In the genomic region with DNA sequence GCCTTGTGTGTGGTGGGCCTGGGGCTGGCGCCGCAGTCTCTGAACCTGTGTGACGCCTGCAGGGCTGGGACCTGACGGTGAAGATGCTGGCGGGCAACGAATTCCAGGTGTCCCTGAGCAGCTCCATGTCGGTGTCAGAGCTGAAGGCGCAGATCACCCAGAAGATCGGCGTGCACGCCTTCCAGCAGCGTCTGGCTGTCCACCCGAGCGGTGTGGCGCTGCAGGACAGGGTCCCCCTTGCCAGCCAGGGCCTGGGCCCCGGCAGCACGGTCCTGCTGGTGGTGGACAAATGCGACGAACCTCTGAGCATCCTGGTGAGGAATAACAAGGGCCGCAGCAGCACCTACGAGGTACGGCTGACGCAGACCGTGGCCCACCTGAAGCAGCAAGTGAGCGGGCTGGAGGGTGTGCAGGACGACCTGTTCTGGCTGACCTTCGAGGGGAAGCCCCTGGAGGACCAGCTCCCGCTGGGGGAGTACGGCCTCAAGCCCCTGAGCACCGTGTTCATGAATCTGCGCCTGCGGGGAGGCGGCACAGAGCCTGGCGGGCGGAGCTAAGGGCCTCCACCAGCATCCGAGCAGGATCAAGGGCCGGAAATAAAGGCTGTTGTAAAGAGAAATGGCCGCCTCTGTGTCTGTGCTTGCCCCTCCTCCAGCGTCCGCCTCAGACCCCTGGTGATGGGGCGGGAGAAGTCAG, we compare ENCODE assay signal across 6 cellular contexts. TPM values are rescaled to one million over a fixed set of nuclear protein-coding genes. Genes with fewer than 3 reads are reported as not detected.
DNase-seq lines count a peak whose midpoint lies in the region; ATAC-seq, FAIRE-seq and TF ChIP-seq lines count a peak whose summit lies in the region.

No MANE protein-coding gene starts in this region.

- H3K4me3 Mint-ChIP-seq in H9 = peak overlapping the region; percentile 79 to 85
- peak overlapping the region; percentile 93 for H3K4me3 Mint-ChIP-seq in activated CD8-positive, alpha-beta T cell treated with anti-CD3 and anti-CD28 coated beads for 36 hours

- CTCF ChIA-PET in activated CD8-positive, alpha-beta T cell treated with anti-CD3 and anti-CD28 coated beads for 36 hours (lab: Charles Lee) = interaction anchor here (0.8 to 3.5 kb wide), 10 partner anchors 12 to 385 kb away, joined by 3 to 37 read pairs (median 4); partner anchors contain the start of genes CCNL2, HES4 and PERM1

- no peak overlapping the region for H2AK5ac ChIP-seq in H9 (ENCODE audit: insufficient read length, low read length)

- no peak overlapping the region for H3K9ac ChIP-seq in H9 (ENCODE audit: extremely low read depth, insufficient read length, low read length)
- peak overlapping the region; percentile 87 to 89 for H3K9ac ChIP-seq in kidney (ENCODE audit: low read length in 2 of 2)

- H2BK120ac ChIP-seq in H9 (ENCODE audit: low read depth, low read length, poor library complexity, severe bottlenecking) = no peak overlapping the region

- H3K27me3 Mint-ChIP-seq in H9 (ENCODE audit: low read depth) = peaks cover 15% of the 10 kb centered on the region
- no peaks in the 10 kb centered on the region for H3K27me3 Mint-ChIP-seq in activated CD8-positive, alpha-beta T cell treated with anti-CD3 and anti-CD28 coated beads for 36 hours

- no peak overlapping the region for H2BK15ac ChIP-seq in H9 (ENCODE audit: low read depth, low read length)

- no peaks in the 10 kb centered on the region for H3K36me3 ChIP-seq in kidney (ENCODE audit: control insufficient read depth in 1 of 2, insufficient read depth in 2 of 2, low read length in 2 of 2)

- H3K4me1 ChIP-seq in H9 (ENCODE audit: insufficient read depth, low read length) = no peaks in the 10 kb centered on the region
- peaks cover 0 to 6% of the 10 kb centered on the region in 2 donors for H3K4me1 ChIP-seq in kidney (ENCODE audit: control insufficient read depth in 1 of 2, insufficient read depth in 1 of 2, low read depth in 1 of 2, low read length in 2 of 2)

- DNase-seq in H9 (peak; percentile 59), kidney (peak; percentile 85), pons (ENCODE audit: low spot score) (no peak), Kasumi-1 (lab: John Stamatoyannopoulos, UW) (no peak)
- DNase-seq in activated CD8-positive, alpha-beta T cell treated with anti-CD3 and anti-CD28 coated beads for 36 hours = peak; percentile 67

- H3K9me3 ChIP-seq in H9 (ENCODE audit: control insufficient read depth, low read depth, low read length) (no peaks in the 10 kb centered on the region), kidney (ENCODE audit: control insufficient read depth in 1 of 2, low read length in 2 of 2) (no peaks in the 10 kb centered on the region)

- H3K14ac ChIP-seq in H9 (ENCODE audit: insufficient read depth, low read length) = peak overlapping the region; percentile 77

- no CpG with 5 or more reads among the region's 41 CpGs for WGBS in H9 (ENCODE audit: extremely low coverage, insufficient read length, low lambda C conversion rate)

- no peak overlapping the region for H2BK12ac ChIP-seq in H9 (ENCODE audit: insufficient read length, low read depth, low read length)

- TF ChIP-seq CTCF in H9 (conservative IDR thresholded peaks at IDR 0.05) (no peak), kidney (IDR thresholded peaks at IDR 0.05; ENCODE audit: borderline replicate concordance, extremely low read depth, insufficient read depth) (no peak)
- no peak for TF ChIP-seq CTCF in activated CD8-positive, alpha-beta T cell treated with anti-CD3 and anti-CD28 coated beads for 36 hours (IDR thresholded peaks at IDR 0.05)

- H4K20me1 ChIP-seq in H9 (ENCODE audit: control insufficient read depth, insufficient read depth, insufficient read length) = no peaks in the 10 kb centered on the region

- peaks cover 0 to 6% of the 10 kb centered on the region in 2 experiments; a peak in 3 of 5 replicates for H3K9me3 Mint-ChIP-seq in H9
- H3K9me3 Mint-ChIP-seq in activated CD8-positive, alpha-beta T cell treated with anti-CD3 and anti-CD28 coated beads for 36 hours = peaks cover 4% of the 10 kb centered on the region

- no peak overlapping the region for H2BK20ac ChIP-seq in H9 (ENCODE audit: low read depth, low read length, poor library complexity, severe bottlenecking)

- H3K79me2 ChIP-seq in H9 (ENCODE audit: insufficient read depth, low read length) = no peaks in the 10 kb centered on the region

- no peak overlapping the region for H4K8ac ChIP-seq in H9 (replicated peaks; ENCODE audit: insufficient read length, low read depth, low read length)

- peak; percentile 34 for ATAC-seq in activated CD8-positive, alpha-beta T cell treated with anti-CD3 and anti-CD28 coated beads for 36 hours
- no peak for ATAC-seq in HG02884 (IDR thresholded peaks at IDR 0.05; ENCODE audit: unreplicated experiment)

- peaks cover 9% of the 10 kb centered on the region for H3K23me2 ChIP-seq in H9 (ENCODE audit: insufficient read length, low read depth, low read length, poor library complexity, severe bottlenecking)

- peak overlapping the region in 1 of 3 experiments; percentile 97; a peak in 2 of 7 replicates for H3K27ac Mint-ChIP-seq in H9
- H3K27ac Mint-ChIP-seq in activated CD8-positive, alpha-beta T cell treated with anti-CD3 and anti-CD28 coated beads for 36 hours = peak overlapping the region; percentile 86

- no peak overlapping the region for H2AFZ ChIP-seq in H9 (ENCODE audit: low read length)

- no peak overlapping the region for H4K91ac ChIP-seq in H9 (ENCODE audit: insufficient read length, low read depth, low read length)

- H4K5ac ChIP-seq in H9 (ENCODE audit: insufficient read length, low read depth, low read length) = no peak overlapping the region

- H3K36me3 Mint-ChIP-seq in H9 (ENCODE audit: insufficient read depth in 1 of 3, low read depth in 3 of 3) = no peaks in the 10 kb centered on the region; a peak in 1 of 7 replicates
- peaks cover 5% of the 10 kb centered on the region for H3K36me3 Mint-ChIP-seq in activated CD8-positive, alpha-beta T cell treated with anti-CD3 and anti-CD28 coated beads for 36 hours (ENCODE audit: low read depth)

- intact Hi-C loops in activated CD8-positive, alpha-beta T cell treated with anti-CD3 and anti-CD28 coated beads for 36 hours (cut with micrococcal nuclease) = no loop called here
- intact Hi-C loops in kidney (cut with DNase I) = no loop called here

- POLR2A ChIA-PET in activated CD8-positive, alpha-beta T cell treated with anti-CD3 and anti-CD28 coated beads for 36 hours (lab: Charles Lee) = interaction anchor here (0.6 to 2.5 kb wide), 14 partner anchors 8 to 664 kb away, joined by 3 to 13 read pairs (median 3); partner anchors contain the start of genes AURKAIP1, PERM1 and PLEKHN1

- no peak for FAIRE-seq in kidney (lab: Jason Lieb, UNC)

- H2BK5ac ChIP-seq in H9 (ENCODE audit: insufficient read length, low read length) = no peak overlapping the region

- no peak overlapping the region for H3K4ac ChIP-seq in H9 (ENCODE audit: low read depth, low read length)

- no peak overlapping the region for H3K23ac ChIP-seq in H9 (ENCODE audit: insufficient read length, low read depth, low read length)

- H3T11ph ChIP-seq in H9 (ENCODE audit: low read length) = no peak overlapping the region

- H3K27ac ChIP-seq in H9 (ENCODE audit: insufficient read length, low read depth, low read length) = no peak overlapping the region
- H3K27ac ChIP-seq in kidney (ENCODE audit: low read depth in 2 of 2, low read length in 2 of 2) = peak overlapping the region; percentile 83 to 87

- peak overlapping the region; percentile 94 to 98 for H3K4me3 ChIP-seq in kidney (ENCODE audit: low read length in 2 of 2)

- peak overlapping the region; percentile 54 for H3K4me2 ChIP-seq in H9 (ENCODE audit: insufficient read depth, insufficient read length, low read length)

- peak overlapping the region; percentile 40 for H3K18ac ChIP-seq in H9 (ENCODE audit: insufficient read length, low read depth, low read length)

- peaks cover 19 to 29% of the 10 kb centered on the region in 2 experiments for H3K4me1 Mint-ChIP-seq in H9
- peaks cover 30% of the 10 kb centered on the region for H3K4me1 Mint-ChIP-seq in activated CD8-positive, alpha-beta T cell treated with anti-CD3 and anti-CD28 coated beads for 36 hours (ENCODE audit: low read depth)

- H3K56ac ChIP-seq in H9 (ENCODE audit: insufficient read length, low read depth, low read length) = no peak overlapping the region

- H3K27me3 ChIP-seq in H9 (ENCODE audit: insufficient read depth, low read length) = no peaks in the 10 kb centered on the region

- H3K79me1 ChIP-seq in H9 (ENCODE audit: insufficient read depth, low read depth, low read length, poor library complexity, severe bottlenecking) = no peaks in the 10 kb centered on the region

RNA-seq across cellular contexts. Expression of gene ISG15, which starts 0.8 kb away (rescaled TPM):
- total RNA-seq in H9 (2021) (39.7 and 40.8 TPM in 2 replicates), kidney (23.9 TPM)
- 100 to 1,000 TPM in 1 of 2 experiments, 10 to 100 TPM in 1; 94.5 to 102 TPM for total RNA-seq in activated CD8-positive, alpha-beta T cell treated with anti-CD3 and anti-CD28 coated beads for 36 hours
- 65.9 TPM for polyA plus RNA-seq in kidney (ENCODE audit: insufficient read depth, low read depth, low replicate concordance)

RNA-seq across cellular contexts. Expression of gene AGRN, which starts 5.8 kb away (rescaled TPM):
- 173 and 175 TPM in 2 replicates for total RNA-seq in H9 (2021)
- total RNA-seq in activated CD8-positive, alpha-beta T cell treated with anti-CD3 and anti-CD28 coated beads for 36 hours = 10 to 100 TPM; 64.9 to 68.0 TPM
- 261 TPM for total RNA-seq in kidney
- polyA plus RNA-seq in kidney (ENCODE audit: insufficient read depth, low read depth, low replicate concordance) = 78.5 TPM

RNA-seq across cellular contexts. Expression of gene HES4, which starts 14.2 kb away (rescaled TPM):
- total RNA-seq in H9 (2021) (3.7 and 4.0 TPM in 2 replicates), kidney (32.0 TPM)
- total RNA-seq in activated CD8-positive, alpha-beta T cell treated with anti-CD3 and anti-CD28 coated beads for 36 hours = 1 to 10 TPM; 5.7 to 9.0 TPM
- polyA plus RNA-seq in kidney (ENCODE audit: insufficient read depth, low read depth, low replicate concordance) = 15.8 TPM

RNA-seq across cellular contexts. Expression of gene PERM1, which starts 32.2 kb away (rescaled TPM):
- total RNA-seq in H9 (2021) (not detected in 2 replicates), kidney (0.25 TPM)
- total RNA-seq in activated CD8-positive, alpha-beta T cell treated with anti-CD3 and anti-CD28 coated beads for 36 hours = not detected
- polyA plus RNA-seq in kidney (ENCODE audit: insufficient read depth, low read depth, low replicate concordance) = 0.86 TPM

RNA-seq across cellular contexts. Expression of gene PLEKHN1, which starts 47.8 kb away (rescaled TPM):
- total RNA-seq in H9 (2021) = 2.0 and 3.0 TPM in 2 replicates
- 1 to 10 TPM; 1.0 to 1.3 TPM for total RNA-seq in activated CD8-positive, alpha-beta T cell treated with anti-CD3 and anti-CD28 coated beads for 36 hours
- total RNA-seq in kidney = 14.3 TPM
- polyA plus RNA-seq in kidney (ENCODE audit: insufficient read depth, low read depth, low replicate concordance) = not detected

Comparison
In these comparisons a context has a peak if more than half of its experiments do, and no peak if none do; other contexts are left out.
1. DNase-seq: peak in H9 (single experiment), activated CD8-positive, alpha-beta T cell treated with anti-CD3 and anti-CD28 coated beads for 36 hours (single experiment) and kidney (single experiment); none in pons (single experiment) and Kasumi-1 (0 of 2).